In the genomic region with DNA sequence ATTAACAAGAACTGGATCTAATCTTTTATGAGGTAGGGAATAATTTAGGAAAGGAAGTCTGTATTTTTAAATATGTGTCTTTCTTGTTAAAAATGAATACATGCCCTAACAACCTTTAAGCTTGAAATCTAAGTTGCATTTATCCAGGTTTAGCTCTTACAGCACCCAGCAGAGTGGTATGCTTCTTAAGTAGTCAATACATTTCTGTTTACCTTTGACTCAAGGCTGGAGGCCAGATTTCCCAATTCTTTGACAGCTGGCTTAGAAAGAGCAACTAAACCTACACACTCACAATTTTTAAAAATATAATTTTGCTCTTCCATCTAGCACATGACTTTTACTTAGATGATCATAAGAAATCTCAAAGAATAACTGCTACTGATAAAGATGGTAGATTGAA, we compare ENCODE assay signal across 20 cellular contexts.
"Had no signal": no experiment of that assay in that cellular context is flagged by ENCODE, and none has a peak within 500 bp of the region (broad histone marks: within the 10 kb centered on the region; RNA-seq: fewer than 3 reads in every experiment).

No MANE protein-coding gene starts in this region.

- H3K9me3 ChIP-seq: SK-N-SH had no signal

- H3K27ac ChIP-seq: KMS-11 had no signal

- ATAC-seq: K562 had no signal

- H3K9ac ChIP-seq: KMS-11, SK-N-SH had no signal

- DNase-seq: Kasumi-1, MM.1S, NCI-H1092 treated with DMSO at 0.1 percent for 48 hours, NCI-H1436, NCI-H187, NCI-H2029, NCI-H2081 treated with DMSO at 0.1 percent for 48 hours, NCI-H2171, NCI-H226, NCI-H446, NCI-H510A, NCI-H524 treated with DMSO at 0.1 percent for 48 hours, NCI-H69, NCI-H774, RPMI8226, SHP77, SK-N-SH had no signal

- H3K4me2 ChIP-seq: KMS-11, SK-N-SH had no signal

- H3K27me3 Mint-ChIP-seq: IgD-negative memory B cell had no signal

- H3K4me3 Mint-ChIP-seq: IgD-negative memory B cell had no signal

- H3K4me1 Mint-ChIP-seq: IgD-negative memory B cell had no signal

- H3K4me3 ChIP-seq: K562 had no signal

- H3K27ac Mint-ChIP-seq: IgD-negative memory B cell had no signal
